2 cellular contexts compared by ENCODE assay signal in genomic region chr17:65527381-65527780, GRCh38.
TF ChIP-seq lines count a peak whose summit lies in the region.

No MANE protein-coding gene starts in this region.

TF ChIP-seq in HCT116, 20 proteins besides CTCF, POLR2A, EP300 and RAD21:
- no peak for TF ChIP-seq CEBPB (IDR thresholded peaks at IDR 0.05; ENCODE audit: low read depth)
- no peak for TF ChIP-seq TCF7L2 (IDR thresholded peaks at IDR 0.05; ENCODE audit: borderline replicate concordance, extremely low read depth, insufficient read depth, insufficient read length)

TF ChIP-seq in HepG2, 621 proteins besides CTCF, POLR2A, EP300 and RAD21:
- TF ChIP-seq PHB2 (IDR thresholded peaks at IDR 0.05; ENCODE audit: partially characterized antibody) (no peak), ZC3H4 (CRISPR knock-in tag; IDR thresholded peaks at IDR 0.05; ENCODE audit: borderline replicate concordance) (0 out of 2 replicates have a peak, but pooled peaks have one; percentile 7)
- TF ChIP-seq, protein P1, sequence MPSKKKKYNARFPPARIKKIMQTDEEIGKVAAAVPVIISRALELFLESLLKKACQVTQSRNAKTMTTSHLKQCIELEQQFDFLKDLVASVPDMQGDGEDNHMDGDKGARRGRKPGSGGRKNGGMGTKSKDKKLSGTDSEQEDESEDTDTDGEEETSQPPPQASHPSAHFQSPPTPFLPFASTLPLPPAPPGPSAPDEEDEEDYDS (CRISPR knock-in tag; IDR thresholded peaks at IDR 0.05), result no peak
